In genomic region chr11:9691865-9692264, GRCh38 we compare ENCODE assay signal across 10 cellular contexts. TPM values are rescaled to one million over a fixed set of nuclear protein-coding genes. Genes with fewer than 3 reads are reported as not detected.
DNase-seq lines count a peak whose midpoint lies in the region; ATAC-seq and TF ChIP-seq lines count a peak whose summit lies in the region.
"Had no signal": no experiment of that assay in that cellular context is flagged by ENCODE, and none has a peak within 500 bp of the region (broad histone marks: within the 10 kb centered on the region; RNA-seq: fewer than 3 reads in every experiment).

No MANE protein-coding gene starts in this region.

- no TSS peak for BruUV-seq in PC-3 (replicated peaks; lab: Mats Ljungman, UMichigan)

- no peaks in the 10 kb centered on the region for H3K27me3 ChIP-seq in PC-3 (ENCODE audit: low read length)

- no peak for TF ChIP-seq CTCF in PC-3 (conservative IDR thresholded peaks at IDR 0.05; ENCODE audit: low read depth, low read length)

- ATAC-seq in PC-3 (peak; percentile 83), HG02759 (IDR thresholded peaks at IDR 0.05; ENCODE audit: unreplicated experiment) (no peak), HG03469 (IDR thresholded peaks at IDR 0.05; ENCODE audit: unreplicated experiment) (no peak), GM19351 (IDR thresholded peaks at IDR 0.05; ENCODE audit: unreplicated experiment) (no peak), HG03571 (IDR thresholded peaks at IDR 0.05; ENCODE audit: unreplicated experiment) (no peak)
- ATAC-seq in stimulated activated memory B cell treated with anti-CD40 and anti-IgM and Interleukin-4, amounts not matched to agents 10 μg/mL and 1 μg/mL and 100 μg/mL, for 72 hours = no peak

- CTCF ChIA-PET in PC-3 (lab: Charles Lee) = interaction anchor here (0.5 to 1.0 kb wide), 5 partner anchors 79 to 409 kb away, joined by 3 to 10 read pairs (median 3); no protein-coding TSS in a partner anchor

- peaks cover 30% of the 10 kb centered on the region for H3K4me1 ChIP-seq in PC-3 (ENCODE audit: insufficient read depth, low read length)

- H3F3A ChIP-seq in PC-3 (ENCODE audit: low read length, unreplicated experiment) = no peaks in the 10 kb centered on the region

- H3K9me3 Mint-ChIP-seq in stimulated activated memory B cell treated with anti-CD40 and anti-IgM and Interleukin-4, amounts not matched to agents 10 μg/mL and 1 μg/mL and 100 μg/mL, for 72 hours = no peaks in the 10 kb centered on the region
- H3K9me3 Mint-ChIP-seq: activated naive CD4-positive, alpha-beta T cell treated with anti-CD3 and anti-CD28 coated beads, Interleukin-2, amount 50 U/mL, for 72 hours had no signal

- peak overlapping the region; percentile 3; the same call in 1 of the 2 replicates for H3K4me2 ChIP-seq in PC-3 (ENCODE audit: low read length)

- peaks cover 51% of the 10 kb centered on the region for H3K4me1 Mint-ChIP-seq in stimulated activated memory B cell treated with anti-CD40 and anti-IgM and Interleukin-4, amounts not matched to agents 10 μg/mL and 1 μg/mL and 100 μg/mL, for 72 hours

- H3K4me3 ChIP-seq in PC-3 (ENCODE audit: low read length) = no peak overlapping the region

- peaks cover 35% of the 10 kb centered on the region for H3K36me3 Mint-ChIP-seq in stimulated activated memory B cell treated with anti-CD40 and anti-IgM and Interleukin-4, amounts not matched to agents 10 μg/mL and 1 μg/mL and 100 μg/mL, for 72 hours

- no peak overlapping the region for H3K27ac Mint-ChIP-seq in stimulated activated memory B cell treated with anti-CD40 and anti-IgM and Interleukin-4, amounts not matched to agents 10 μg/mL and 1 μg/mL and 100 μg/mL, for 72 hours
- H3K27ac Mint-ChIP-seq: activated naive CD4-positive, alpha-beta T cell treated with anti-CD3 and anti-CD28 coated beads, Interleukin-2, amount 50 U/mL, for 72 hours had no signal

- 0 out of 2 replicates have a peak overlapping the region, but pooled peaks have one; percentile 5 for H3K27ac ChIP-seq in PC-3 (ENCODE audit: low read length)
- peak overlapping the region; percentile 77 for H3K27ac ChIP-seq in epithelial cell of prostate

- 0 out of 2 replicates have a peak, but pooled peaks cover 3% of the 10 kb centered on the region for H4K20me1 ChIP-seq in PC-3 (ENCODE audit: low read length)

- DNase-seq in HCEC 1CT (peak; percentile 79), PC-3 (peak; percentile 68), epithelial cell of prostate (ENCODE audit: low read depth, low spot score) (peak; percentile 16)
- DNase-seq: hippocampal formation had no signal

- no peaks in the 10 kb centered on the region for H3K9me2 ChIP-seq in PC-3 (replicated peaks; ENCODE audit: low read length)

- no peaks in the 10 kb centered on the region for H3K9me3 ChIP-seq in PC-3 (ENCODE audit: low read length)

- H3K27me3 Mint-ChIP-seq in stimulated activated memory B cell treated with anti-CD40 and anti-IgM and Interleukin-4, amounts not matched to agents 10 μg/mL and 1 μg/mL and 100 μg/mL, for 72 hours = no peaks in the 10 kb centered on the region

- no peak overlapping the region for H3K9ac ChIP-seq in PC-3 (ENCODE audit: low read length)

- H3K4me3 Mint-ChIP-seq in stimulated activated memory B cell treated with anti-CD40 and anti-IgM and Interleukin-4, amounts not matched to agents 10 μg/mL and 1 μg/mL and 100 μg/mL, for 72 hours = peak overlapping the region; percentile 2

- no peak overlapping the region for H2AFZ ChIP-seq in PC-3 (ENCODE audit: low read length)

- POLR2A ChIA-PET in PC-3 (lab: Charles Lee; ENCODE audit: unreplicated experiment) = interaction anchor here (0.6 kb wide), 1 partner anchor 118 kb away, joined by 3 read pairs; the partner anchor contains the start of gene WEE1

- H3K36me3 ChIP-seq in PC-3 (ENCODE audit: low read depth, low read length) = no peaks in the 10 kb centered on the region

- no peaks in the 10 kb centered on the region for H3K79me2 ChIP-seq in PC-3 (ENCODE audit: low read length)

- intact Hi-C loops in PC-3 (cut with micrococcal nuclease) = no loop called here

RNA-seq across cellular contexts. Expression of gene SWAP70, which starts 28.0 kb away (rescaled TPM):
- total RNA-seq in PC-3 (2014; rRNA removed) = 8.6 and 8.8 TPM in 2 replicates

Comparison
In these comparisons a context has a peak if more than half of its experiments do, and no peak if none do; other contexts are left out.
1. DNase-seq: peak in every context shown above with its lines; median percentile 79 in HCEC 1CT; 68 in PC-3; 16 in epithelial cell of prostate.